1 cellular context compared by ENCODE assay signal in the genomic region with DNA sequence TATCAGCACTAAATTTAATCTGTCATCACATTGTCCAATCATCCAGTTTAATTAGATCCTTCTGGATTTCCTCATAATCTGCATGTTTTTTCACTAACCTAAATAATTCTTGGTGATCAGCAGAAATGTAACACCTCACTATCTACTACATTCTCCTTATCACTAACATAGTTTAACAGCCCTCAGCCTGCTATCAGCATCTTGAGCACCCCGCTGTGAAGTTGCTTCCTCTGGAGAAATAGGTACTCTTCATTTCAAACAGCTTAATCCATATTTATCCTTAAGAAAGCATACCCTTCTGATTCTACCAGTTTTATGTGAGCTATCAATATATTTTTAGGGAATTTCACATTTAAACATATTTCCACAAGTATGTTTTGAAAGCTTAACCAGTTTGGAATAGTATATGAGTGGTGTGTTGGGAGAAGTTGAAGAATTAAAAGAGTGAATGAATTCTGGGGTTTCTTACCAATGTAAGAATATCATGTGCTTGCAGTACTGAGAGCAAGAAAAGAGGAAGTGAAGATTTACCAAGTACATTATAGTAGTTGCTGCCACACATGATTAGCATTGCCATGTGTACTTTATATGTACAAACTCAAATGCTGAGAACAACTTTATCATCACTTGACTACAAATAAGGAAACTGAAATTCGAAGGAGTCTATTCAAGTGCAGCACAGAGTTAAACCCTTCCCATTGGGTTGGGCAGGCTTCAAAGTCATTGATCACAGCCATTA.
TF ChIP-seq lines count a peak whose summit lies in the region.

No MANE protein-coding gene starts in this region.

TF ChIP-seq in WTC11, 78 proteins besides CTCF, POLR2A, EP300 and RAD21 (continued from another document):
- TF ChIP-seq, protein P1, sequence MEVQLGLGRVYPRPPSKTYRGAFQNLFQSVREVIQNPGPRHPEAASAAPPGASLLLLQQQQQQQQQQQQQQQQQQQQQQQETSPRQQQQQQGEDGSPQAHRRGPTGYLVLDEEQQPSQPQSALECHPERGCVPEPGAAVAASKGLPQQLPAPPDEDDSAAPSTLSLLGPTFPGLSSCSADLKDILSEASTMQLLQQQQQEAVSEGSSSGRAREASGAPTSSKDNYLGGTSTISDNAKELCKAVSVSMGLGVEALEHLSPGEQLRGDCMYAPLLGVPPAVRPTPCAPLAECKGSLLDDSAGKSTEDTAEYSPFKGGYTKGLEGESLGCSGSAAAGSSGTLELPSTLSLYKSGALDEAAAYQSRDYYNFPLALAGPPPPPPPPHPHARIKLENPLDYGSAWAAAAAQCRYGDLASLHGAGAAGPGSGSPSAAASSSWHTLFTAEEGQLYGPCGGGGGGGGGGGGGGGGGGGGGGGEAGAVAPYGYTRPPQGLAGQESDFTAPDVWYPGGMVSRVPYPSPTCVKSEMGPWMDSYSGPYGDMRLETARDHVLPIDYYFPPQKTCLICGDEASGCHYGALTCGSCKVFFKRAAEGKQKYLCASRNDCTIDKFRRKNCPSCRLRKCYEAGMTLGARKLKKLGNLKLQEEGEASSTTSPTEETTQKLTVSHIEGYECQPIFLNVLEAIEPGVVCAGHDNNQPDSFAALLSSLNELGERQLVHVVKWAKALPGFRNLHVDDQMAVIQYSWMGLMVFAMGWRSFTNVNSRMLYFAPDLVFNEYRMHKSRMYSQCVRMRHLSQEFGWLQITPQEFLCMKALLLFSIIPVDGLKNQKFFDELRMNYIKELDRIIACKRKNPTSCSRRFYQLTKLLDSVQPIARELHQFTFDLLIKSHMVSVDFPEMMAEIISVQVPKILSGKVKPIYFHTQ (CRISPR knock-in tag; IDR thresholded peaks at IDR 0.05): no peak
- no peak for TF ChIP-seq SP1 (CRISPR knock-in tag; conservative IDR thresholded peaks at IDR 0.05)
- TF ChIP-seq, protein P2, sequence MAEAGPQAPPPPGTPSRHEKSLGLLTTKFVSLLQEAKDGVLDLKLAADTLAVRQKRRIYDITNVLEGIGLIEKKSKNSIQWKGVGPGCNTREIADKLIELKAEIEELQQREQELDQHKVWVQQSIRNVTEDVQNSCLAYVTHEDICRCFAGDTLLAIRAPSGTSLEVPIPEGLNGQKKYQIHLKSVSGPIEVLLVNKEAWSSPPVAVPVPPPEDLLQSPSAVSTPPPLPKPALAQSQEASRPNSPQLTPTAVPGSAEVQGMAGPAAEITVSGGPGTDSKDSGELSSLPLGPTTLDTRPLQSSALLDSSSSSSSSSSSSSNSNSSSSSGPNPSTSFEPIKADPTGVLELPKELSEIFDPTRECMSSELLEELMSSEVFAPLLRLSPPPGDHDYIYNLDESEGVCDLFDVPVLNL (CRISPR knock-in tag; IDR thresholded peaks at IDR 0.05; ENCODE audit: borderline replicate concordance, low read depth): no peak
- TF ChIP-seq, protein P3, sequence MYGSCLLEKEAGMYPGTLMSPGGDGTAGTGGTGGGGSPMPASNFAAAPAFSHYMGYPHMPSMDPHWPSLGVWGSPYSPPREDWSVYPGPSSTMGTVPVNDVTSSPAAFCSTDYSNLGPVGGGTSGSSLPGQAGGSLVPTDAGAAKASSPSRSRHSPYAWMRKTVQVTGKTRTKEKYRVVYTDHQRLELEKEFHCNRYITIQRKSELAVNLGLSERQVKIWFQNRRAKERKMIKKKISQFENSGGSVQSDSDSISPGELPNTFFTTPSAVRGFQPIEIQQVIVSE (CRISPR knock-in tag; IDR thresholded peaks at IDR 0.05; ENCODE audit: borderline replicate concordance): no peak
- TF ChIP-seq TEAD1 (CRISPR knock-in tag; IDR thresholded peaks at IDR 0.05): no peak
- TF ChIP-seq, protein P4, sequence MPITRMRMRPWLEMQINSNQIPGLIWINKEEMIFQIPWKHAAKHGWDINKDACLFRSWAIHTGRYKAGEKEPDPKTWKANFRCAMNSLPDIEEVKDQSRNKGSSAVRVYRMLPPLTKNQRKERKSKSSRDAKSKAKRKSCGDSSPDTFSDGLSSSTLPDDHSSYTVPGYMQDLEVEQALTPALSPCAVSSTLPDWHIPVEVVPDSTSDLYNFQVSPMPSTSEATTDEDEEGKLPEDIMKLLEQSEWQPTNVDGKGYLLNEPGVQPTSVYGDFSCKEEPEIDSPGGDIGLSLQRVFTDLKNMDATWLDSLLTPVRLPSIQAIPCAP (CRISPR knock-in tag; IDR thresholded peaks at IDR 0.05): no peak
- TF ChIP-seq PRRX2 (CRISPR knock-in tag; IDR thresholded peaks at IDR 0.05): no peak
- TF ChIP-seq SMAD3 (CRISPR knock-in tag; IDR thresholded peaks at IDR 0.05; ENCODE audit: borderline replicate concordance): no peak
- TF ChIP-seq FOXK1 (CRISPR knock-in tag; IDR thresholded peaks at IDR 0.05): no peak
- TF ChIP-seq, protein P5, sequence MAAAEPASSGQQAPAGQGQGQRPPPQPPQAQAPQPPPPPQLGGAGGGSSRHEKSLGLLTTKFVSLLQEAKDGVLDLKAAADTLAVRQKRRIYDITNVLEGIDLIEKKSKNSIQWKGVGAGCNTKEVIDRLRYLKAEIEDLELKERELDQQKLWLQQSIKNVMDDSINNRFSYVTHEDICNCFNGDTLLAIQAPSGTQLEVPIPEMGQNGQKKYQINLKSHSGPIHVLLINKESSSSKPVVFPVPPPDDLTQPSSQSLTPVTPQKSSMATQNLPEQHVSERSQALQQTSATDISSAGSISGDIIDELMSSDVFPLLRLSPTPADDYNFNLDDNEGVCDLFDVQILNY (CRISPR knock-in tag; IDR thresholded peaks at IDR 0.05): no peak
- TF ChIP-seq GABPB1 (CRISPR knock-in tag; IDR thresholded peaks at IDR 0.05): no peak
- TF ChIP-seq, protein P6, sequence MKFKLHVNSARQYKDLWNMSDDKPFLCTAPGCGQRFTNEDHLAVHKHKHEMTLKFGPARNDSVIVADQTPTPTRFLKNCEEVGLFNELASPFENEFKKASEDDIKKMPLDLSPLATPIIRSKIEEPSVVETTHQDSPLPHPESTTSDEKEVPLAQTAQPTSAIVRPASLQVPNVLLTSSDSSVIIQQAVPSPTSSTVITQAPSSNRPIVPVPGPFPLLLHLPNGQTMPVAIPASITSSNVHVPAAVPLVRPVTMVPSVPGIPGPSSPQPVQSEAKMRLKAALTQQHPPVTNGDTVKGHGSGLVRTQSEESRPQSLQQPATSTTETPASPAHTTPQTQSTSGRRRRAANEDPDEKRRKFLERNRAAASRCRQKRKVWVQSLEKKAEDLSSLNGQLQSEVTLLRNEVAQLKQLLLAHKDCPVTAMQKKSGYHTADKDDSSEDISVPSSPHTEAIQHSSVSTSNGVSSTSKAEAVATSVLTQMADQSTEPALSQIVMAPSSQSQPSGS (CRISPR knock-in tag; IDR thresholded peaks at IDR 0.05; ENCODE audit: borderline replicate concordance, low read depth): no peak
